8 cellular contexts compared by ENCODE assay signal in genomic region chr2:14634885-14635871, GRCh38. TPM values are rescaled to one million over a fixed set of nuclear protein-coding genes. Genes with fewer than 3 reads are reported as not detected.
DNase-seq lines count a peak whose midpoint lies in the region; ATAC-seq and TF ChIP-seq lines count a peak whose summit lies in the region.

No MANE protein-coding gene starts in this region.

- H3K27ac Mint-ChIP-seq in HFFc6 (no peak overlapping the region), mesothelial cell of epicardium (peak overlapping the region; percentile 25)

- H3K9me3 Mint-ChIP-seq in HFFc6, result no peaks in the 10 kb centered on the region
- H3K9me3 Mint-ChIP-seq in mesothelial cell of epicardium, result no peaks in the 10 kb centered on the region

- no peaks in the 10 kb centered on the region for H3K36me3 ChIP-seq in urinary bladder (ENCODE audit: insufficient read depth)

- H3K27me3 Mint-ChIP-seq in HFFc6 (ENCODE audit: insufficient read depth) (peaks cover 32% of the 10 kb centered on the region), mesothelial cell of epicardium (ENCODE audit: low read depth) (peaks cover 88% of the 10 kb centered on the region)

- H3K4me3 ChIP-seq in AG04449 (ENCODE audit: low read depth, low read length), result peak overlapping the region; percentile 52
- peak overlapping the region; percentile 75 for H3K4me3 ChIP-seq in epithelial cell of proximal tubule (ENCODE audit: low read depth, low read length)
- peak overlapping the region; percentile 55 for H3K4me3 ChIP-seq in urinary bladder (ENCODE audit: low read depth, low read length)

- H3K4me1 Mint-ChIP-seq in HFFc6 (ENCODE audit: low read depth) (0 out of 2 replicates have a peak, but pooled peaks cover 10% of the 10 kb centered on the region), mesothelial cell of epicardium (peaks cover 24% of the 10 kb centered on the region)

- POLR2A ChIA-PET in AG04449 (lab: Yijun Ruan, JAX), result no interaction called here

- peak overlapping the region; percentile 70 for H3K4me3 Mint-ChIP-seq in HFFc6
- H3K4me3 Mint-ChIP-seq in mesothelial cell of epicardium, result peak overlapping the region; percentile 72

- no peaks in the 10 kb centered on the region for H3K36me3 Mint-ChIP-seq in HFFc6 (ENCODE audit: low read depth)
- no peaks in the 10 kb centered on the region for H3K36me3 Mint-ChIP-seq in mesothelial cell of epicardium

- CTCF ChIA-PET in AG04449 (lab: Yijun Ruan, JAX), result interaction anchor here (0.5 to 1.6 kb wide), 13 partner anchors 8 to 945 kb away, joined by 3 to 7 read pairs (median 3); no protein-coding TSS in a partner anchor

- DNase-seq in AG04449 (ENCODE audit: low read depth, low spot score) (no peak), HFFc6 (peak; percentile 1), OCI-M1 (lab: John Stamatoyannopoulos, UW) (peak; percentile 89), epithelial cell of proximal tubule (ENCODE audit: low read depth) (no peak), mesothelial cell of epicardium (ENCODE audit: low spot score in 2 of 2, unreplicated experiment in 2 of 2) (peak; percentile 60 to 80)

- H3K27ac ChIP-seq in urinary bladder (ENCODE audit: low read depth), result peak overlapping the region; percentile 79

- ATAC-seq in HG02642 (IDR thresholded peaks at IDR 0.05; ENCODE audit: poor library complexity, unreplicated experiment) (no peak), GM19023 (IDR thresholded peaks at IDR 0.05; ENCODE audit: unreplicated experiment) (no peak)

- peak; percentile 2 for TF ChIP-seq CTCF in AG04449 (IDR thresholded peaks at IDR 0.05; ENCODE audit: insufficient read depth, low read length, missing control alignments)
- no peak for TF ChIP-seq CTCF in HFFc6 (IDR thresholded peaks at IDR 0.05)
- peak; percentile 21 for TF ChIP-seq CTCF in epithelial cell of proximal tubule (conservative IDR thresholded peaks at IDR 0.05; ENCODE audit: low read depth, low read length)
- no peak for TF ChIP-seq CTCF in mesothelial cell of epicardium (IDR thresholded peaks at IDR 0.05; ENCODE audit: unreplicated experiment)

- WGBS in urinary bladder, result under 1% methylated on average over 68 of the region's 68 CpGs

- H3K4me1 ChIP-seq in urinary bladder (ENCODE audit: insufficient read depth), result no peaks in the 10 kb centered on the region

RNA-seq across cellular contexts. Expression of gene LRATD1, which starts 2.7 kb away (rescaled TPM):
- under 1 TPM in 2 of 6 experiments, not detected in 4; 0.05 to 0.07 TPM for total RNA-seq in HFFc6 (2021; fragmentation: NEBNext Ultra II Directional; extraction: Animal tissue kit (Norgen Biotek cat#: 25700))
- total RNA-seq in epithelial cell of proximal tubule (14.1 and 14.2 TPM in 2 replicates), mesothelial cell of epicardium (2.2 to 2.6 TPM (median 2.4 TPM) in 3 replicates), urinary bladder (15.4 TPM)
- polyA plus RNA-seq in urinary bladder, result 26.2 TPM

Comparison
In these comparisons a context has a peak if more than half of its experiments do, and no peak if none do; other contexts are left out.
1. DNase-seq: peak in HFFc6 (single experiment), OCI-M1 (single experiment) and mesothelial cell of epicardium (2 of 2); none in AG04449 (single experiment) and epithelial cell of proximal tubule (single experiment).
2. CTCF ChIP-seq: peak in AG04449 (single experiment) and epithelial cell of proximal tubule (single experiment); none in HFFc6 (single experiment) and mesothelial cell of epicardium (single experiment).
3. Peak in every context shown above with its lines, with median percentiles within 50 percentile points of each other: H3K4me3 ChIP-seq.